20 cellular contexts compared by ENCODE assay signal in genomic region chr10:133310789-133311188, GRCh38. TPM values are rescaled to one million over a fixed set of nuclear protein-coding genes. Genes with fewer than 3 reads are reported as not detected.
A peak's percentile ranks its signal among the peaks of the same experiment; 100 is the strongest.
DNase-seq lines count a peak whose midpoint lies in the region; ATAC-seq, FAIRE-seq and TF ChIP-seq lines count a peak whose summit lies in the region.
"Had no signal": no experiment of that assay in that cellular context is flagged by ENCODE, and none has a peak within 500 bp of the region (broad histone marks: within the 10 kb centered on the region; RNA-seq: fewer than 3 reads in every experiment).

No MANE protein-coding gene starts in this region.

- H3K27ac ChIP-seq in PC-3 (ENCODE audit: low read length) (no peak overlapping the region), kidney (ENCODE audit: low read depth in 2 of 2, low read length in 2 of 2) (no peak overlapping the region)
- H3K27ac ChIP-seq: KMS-11 had no signal

- peaks cover 20% of the 10 kb centered on the region for H3K4me1 Mint-ChIP-seq in T-helper 1 cell treated with Interleukin-12 subunit alpha and Interleukin-12 subunit beta and Interleukin-4 antibody, amounts not matched to agents 30 μg/mL and 1 μg/mL, for 36 hours (ENCODE audit: low read depth)
- peaks cover 11% of the 10 kb centered on the region for H3K4me1 Mint-ChIP-seq in type B pancreatic cell (ENCODE audit: unreplicated experiment)

- intact Hi-C loops in PC-3 (cut with micrococcal nuclease) (no loop called here), kidney (cut with DNase I) (no loop called here)

- H3K27me3 Mint-ChIP-seq in T-helper 1 cell treated with Interleukin-12 subunit alpha and Interleukin-12 subunit beta and Interleukin-4 antibody, amounts not matched to agents 30 μg/mL and 1 μg/mL, for 36 hours (ENCODE audit: low read depth) = no peaks in the 10 kb centered on the region
- H3K27me3 Mint-ChIP-seq in type B pancreatic cell = peaks cover 5% of the 10 kb centered on the region

- H3K4me1 ChIP-seq in PC-3 (ENCODE audit: insufficient read depth, low read length) (peaks cover 17% of the 10 kb centered on the region), kidney (ENCODE audit: control insufficient read depth in 1 of 2, insufficient read depth in 1 of 2, low read depth in 1 of 2, low read length in 2 of 2) (peaks cover 13 to 23% of the 10 kb centered on the region in 2 donors)

- H4K20me1 ChIP-seq in PC-3 (ENCODE audit: low read length) = peaks cover 9% of the 10 kb centered on the region; the same call in 1 of the 2 replicates

- H3K27me3 ChIP-seq in PC-3 (ENCODE audit: low read length) = no peaks in the 10 kb centered on the region
- H3K27me3 ChIP-seq: MG63 had no signal

- ATAC-seq in PC-3 (no peak), HG02981 (IDR thresholded peaks at IDR 0.05; ENCODE audit: unreplicated experiment) (no peak), GM18511 (IDR thresholded peaks at IDR 0.05; ENCODE audit: unreplicated experiment) (no peak)
- ATAC-seq: GM23338, Panc1 had no signal

- TF ChIP-seq CTCF in PC-3 (conservative IDR thresholded peaks at IDR 0.05; ENCODE audit: low read depth, low read length) (no peak), kidney (IDR thresholded peaks at IDR 0.05; ENCODE audit: borderline replicate concordance, extremely low read depth, insufficient read depth) (no peak), type B pancreatic cell (conservative IDR thresholded peaks at IDR 0.05) (no peak)

- no TSS peak for BruUV-seq in PC-3 (replicated peaks; lab: Mats Ljungman, UMichigan)

- H3K79me2 ChIP-seq in PC-3 (ENCODE audit: low read length) = peaks cover 41% of the 10 kb centered on the region

- no peaks in the 10 kb centered on the region for H3K9me3 Mint-ChIP-seq in T-helper 1 cell treated with Interleukin-12 subunit alpha and Interleukin-12 subunit beta and Interleukin-4 antibody, amounts not matched to agents 30 μg/mL and 1 μg/mL, for 36 hours
- no peaks in the 10 kb centered on the region for H3K9me3 Mint-ChIP-seq in type B pancreatic cell

- H3K9ac ChIP-seq in PC-3 (ENCODE audit: low read length) (no peak overlapping the region), kidney (ENCODE audit: low read length in 2 of 2) (no peak overlapping the region)
- H3K9ac ChIP-seq: KMS-11 had no signal

- H3K4me3 ChIP-seq in PC-3 (ENCODE audit: low read length) = no peak overlapping the region
- H3K4me3 ChIP-seq in kidney (ENCODE audit: low read length in 2 of 2) = no peak overlapping the region
- H3K4me3 ChIP-seq: GM23338, MG63 had no signal

- POLR2A ChIA-PET in PC-3 (lab: Charles Lee; ENCODE audit: unreplicated experiment) = no interaction called here

- H3K36me3 ChIP-seq in PC-3 (ENCODE audit: low read depth, low read length) (peaks cover 4% of the 10 kb centered on the region; the same call in 1 of the 2 replicates), kidney (ENCODE audit: control insufficient read depth in 1 of 2, insufficient read depth in 2 of 2, low read length in 2 of 2) (peaks cover 0 to 16% of the 10 kb centered on the region in 2 donors)

- H3K4me3 Mint-ChIP-seq in T-helper 1 cell treated with Interleukin-12 subunit alpha and Interleukin-12 subunit beta and Interleukin-4 antibody, amounts not matched to agents 30 μg/mL and 1 μg/mL, for 36 hours = peak overlapping the region; percentile 4
- peak overlapping the region; percentile 58 for H3K4me3 Mint-ChIP-seq in type B pancreatic cell
- H3K4me3 Mint-ChIP-seq: GM23338 had no signal

- CTCF ChIA-PET in PC-3 (lab: Charles Lee) = no interaction called here

- H3K27ac Mint-ChIP-seq in T-helper 1 cell treated with Interleukin-12 subunit alpha and Interleukin-12 subunit beta and Interleukin-4 antibody, amounts not matched to agents 30 μg/mL and 1 μg/mL, for 36 hours = no peak overlapping the region
- no peak overlapping the region for H3K27ac Mint-ChIP-seq in type B pancreatic cell
- H3K27ac Mint-ChIP-seq: GM23338 had no signal

- no peak for DNase-seq in T-helper 1 cell
- DNase-seq in PC-3 = no peak
- DNase-seq in kidney = peak; percentile 55
- DNase-seq in type B pancreatic cell (ENCODE audit: extremely low spot score, unreplicated experiment) = no peak
- DNase-seq in NCI-H187 (lab: John Stamatoyannopoulos, UW) = no peak
- DNase-seq: C1 segment of cervical spinal cord, DMS79 treated with DMSO at 0.1 percent for 48 hours, MG63, NCI-H1930, NCI-H2171, NCI-H446 treated with DMSO at 0.1 percent for 48 hours, NCI-H774 had no signal

- H3F3A ChIP-seq in PC-3 (ENCODE audit: low read length, unreplicated experiment) = no peaks in the 10 kb centered on the region

- no peak for FAIRE-seq in kidney (lab: Jason Lieb, UNC)
- FAIRE-seq: G401.6, GM12892 had no signal

- no peaks in the 10 kb centered on the region for H3K9me2 ChIP-seq in PC-3 (replicated peaks; ENCODE audit: low read length)

- H3K9me3 ChIP-seq in PC-3 (ENCODE audit: low read length) (no peaks in the 10 kb centered on the region), kidney (ENCODE audit: control insufficient read depth in 1 of 2, low read length in 2 of 2) (no peaks in the 10 kb centered on the region)
- H3K9me3 ChIP-seq: MG63 had no signal

- H2AFZ ChIP-seq in PC-3 (ENCODE audit: low read length) = no peak overlapping the region
- H2AFZ ChIP-seq: GM23338 had no signal

- peaks cover 11% of the 10 kb centered on the region for H3K36me3 Mint-ChIP-seq in T-helper 1 cell treated with Interleukin-12 subunit alpha and Interleukin-12 subunit beta and Interleukin-4 antibody, amounts not matched to agents 30 μg/mL and 1 μg/mL, for 36 hours (ENCODE audit: low read depth)
- peaks cover 7% of the 10 kb centered on the region for H3K36me3 Mint-ChIP-seq in type B pancreatic cell

- H3K4me2 ChIP-seq in PC-3 (ENCODE audit: low read length) = peak overlapping the region; percentile 90; the same call in 1 of the 2 replicates
- H3K4me2 ChIP-seq: GM23338, KMS-11 had no signal

RNA-seq across cellular contexts. Expression of gene ZNF511, which starts 2.1 kb away (rescaled TPM):
- total RNA-seq in PC-3 (2014; rRNA removed) = 78.4 and 84.3 TPM in 2 replicates
- total RNA-seq in kidney = 35.6 TPM
- polyA plus RNA-seq in kidney (ENCODE audit: insufficient read depth, low read depth, low replicate concordance) = 50.7 TPM
- 39.7 and 51.9 TPM in 2 replicates for total RNA-seq in type B pancreatic cell (ENCODE audit: low replicate concordance)

RNA-seq across cellular contexts. Expression of gene TUBGCP2, which starts 2.1 kb away (rescaled TPM):
- total RNA-seq in PC-3 (2014; rRNA removed) (72.9 and 84.4 TPM in 2 replicates), kidney (61.4 TPM), type B pancreatic cell (ENCODE audit: low replicate concordance) (57.9 and 58.6 TPM in 2 replicates)
- 93.3 TPM for polyA plus RNA-seq in kidney (ENCODE audit: insufficient read depth, low read depth, low replicate concordance)

RNA-seq across cellular contexts. Expression of gene CALY, which starts 25.9 kb away (rescaled TPM):
- total RNA-seq in PC-3 (2014; rRNA removed) (not detected in 2 replicates), kidney (0.41 TPM), type B pancreatic cell (ENCODE audit: low replicate concordance) (3.6 and 8.5 TPM in 2 replicates)
- polyA plus RNA-seq in kidney (ENCODE audit: insufficient read depth, low read depth, low replicate concordance) = 0.54 TPM

RNA-seq across cellular contexts. Expression of gene ADAM8, which starts 34.1 kb away (rescaled TPM):
- total RNA-seq in PC-3 (2014; rRNA removed) = 113 and 147 TPM in 2 replicates
- total RNA-seq in kidney = 16.6 TPM
- polyA plus RNA-seq in kidney (ENCODE audit: insufficient read depth, low read depth, low replicate concordance) = 3.4 TPM
- total RNA-seq in type B pancreatic cell (ENCODE audit: low replicate concordance) = 6.2 and 7.1 TPM in 2 replicates

RNA-seq across cellular contexts. Expression of gene PRAP1, which starts 36.4 kb away (rescaled TPM):
- total RNA-seq in PC-3 (2014; rRNA removed) = not detected in 2 replicates
- 1.9 TPM for total RNA-seq in kidney
- polyA plus RNA-seq in kidney (ENCODE audit: insufficient read depth, low read depth, low replicate concordance) = 557 TPM
- 1.3 and 2.8 TPM in 2 replicates for total RNA-seq in type B pancreatic cell (ENCODE audit: low replicate concordance)
- total RNA-seq: GM23338 had no signal
